Comparison of ENCODE assay signal across 11 cellular contexts in the genomic region with DNA sequence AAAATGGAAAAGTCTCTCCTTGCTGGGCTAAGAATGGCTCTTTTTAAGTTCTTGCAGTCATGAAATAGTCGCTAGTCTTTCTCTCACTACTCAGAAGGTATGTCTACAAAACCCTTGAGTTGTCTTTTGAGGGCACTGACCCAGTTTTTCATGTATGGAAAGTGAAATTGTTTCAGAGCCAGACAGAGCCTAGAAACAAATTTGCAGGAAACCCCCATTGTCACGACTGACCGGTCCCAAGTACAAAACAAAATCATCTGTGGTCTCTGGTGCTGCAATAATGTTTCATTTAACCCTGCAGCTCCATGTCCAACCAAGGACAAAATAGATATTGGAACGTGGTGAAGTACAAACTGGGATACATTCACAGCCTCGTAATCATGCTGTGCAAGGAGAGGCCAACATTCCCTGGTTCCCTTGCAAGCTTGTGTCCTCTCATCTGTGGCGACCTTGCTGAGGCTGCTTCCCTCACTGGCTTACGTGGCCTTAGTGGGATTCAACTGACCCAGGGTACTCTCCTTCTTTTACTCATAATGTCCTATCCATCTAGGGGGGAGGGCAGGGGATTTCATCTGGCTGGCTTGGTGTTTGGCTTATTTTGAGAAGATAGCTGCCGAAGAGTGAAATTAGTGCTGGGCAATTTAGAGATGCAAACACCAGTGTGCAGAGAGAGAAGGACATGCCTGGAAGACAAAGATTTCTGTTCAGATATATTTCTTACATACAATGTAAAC.
"Had no signal": no experiment of that assay in that cellular context is flagged by ENCODE, and none has a peak within 500 bp of the region (broad histone marks: within the 10 kb centered on the region; RNA-seq: fewer than 3 reads in every experiment).

No MANE protein-coding gene starts in this region.

- H3K27ac Mint-ChIP-seq: activated CD4-positive, alpha-beta memory T cell treated with anti-CD3 and anti-CD28 coated beads for 36 hours; activated naive CD8-positive, alpha-beta T cell treated with anti-CD3 and anti-CD28 coated beads for 36 hours; naive thymus-derived CD4-positive, alpha-beta T cell; stimulated activated memory B cell treated with anti-CD40 and anti-IgM and Interleukin-4, amounts not matched to agents 10 μg/mL and 1 μg/mL and 100 μg/mL, for 72 hours had no signal

- H3K27me3 ChIP-seq: transverse colon had no signal

- H3K9me3 ChIP-seq: transverse colon had no signal

- DNase-seq: activated CD4-positive, alpha-beta memory T cell treated with anti-CD3 and anti-CD28 coated beads for 36 hours; activated CD4-positive, alpha-beta T cell treated with anti-CD3 and anti-CD28 coated beads for 1 hour; activated gamma-delta T cell; activated naive CD8-positive, alpha-beta T cell treated with anti-CD3 and anti-CD28 coated beads for 36 hours; activated T-cell treated with anti-CD3 and anti-CD28 coated beads, Interleukin-2, amount 50 U/mL, for 48 hours; aorta; left cardiac atrium; naive thymus-derived CD4-positive, alpha-beta T cell; small intestine; transverse colon had no signal

- H3K4me3 Mint-ChIP-seq: activated CD4-positive, alpha-beta memory T cell treated with anti-CD3 and anti-CD28 coated beads for 36 hours; activated naive CD8-positive, alpha-beta T cell treated with anti-CD3 and anti-CD28 coated beads for 36 hours; naive thymus-derived CD4-positive, alpha-beta T cell; stimulated activated memory B cell treated with anti-CD40 and anti-IgM and Interleukin-4, amounts not matched to agents 10 μg/mL and 1 μg/mL and 100 μg/mL, for 72 hours had no signal

- ATAC-seq: left cardiac atrium; naive thymus-derived CD4-positive, alpha-beta T cell; stimulated activated memory B cell treated with anti-CD40 and anti-IgM and Interleukin-4, amounts not matched to agents 10 μg/mL and 1 μg/mL and 100 μg/mL, for 72 hours had no signal

- H3K27me3 Mint-ChIP-seq: activated CD4-positive, alpha-beta memory T cell treated with anti-CD3 and anti-CD28 coated beads for 36 hours; activated naive CD8-positive, alpha-beta T cell treated with anti-CD3 and anti-CD28 coated beads for 36 hours; stimulated activated memory B cell treated with anti-CD40 and anti-IgM and Interleukin-4, amounts not matched to agents 10 μg/mL and 1 μg/mL and 100 μg/mL, for 72 hours had no signal

- H3K4me3 ChIP-seq: transverse colon had no signal

- H3K9me3 Mint-ChIP-seq: activated CD4-positive, alpha-beta memory T cell treated with anti-CD3 and anti-CD28 coated beads for 36 hours; activated naive CD8-positive, alpha-beta T cell treated with anti-CD3 and anti-CD28 coated beads for 36 hours; naive thymus-derived CD4-positive, alpha-beta T cell; stimulated activated memory B cell treated with anti-CD40 and anti-IgM and Interleukin-4, amounts not matched to agents 10 μg/mL and 1 μg/mL and 100 μg/mL, for 72 hours had no signal

- H3K36me3 ChIP-seq: transverse colon had no signal

- H3K36me3 Mint-ChIP-seq: activated CD4-positive, alpha-beta memory T cell treated with anti-CD3 and anti-CD28 coated beads for 36 hours; activated naive CD8-positive, alpha-beta T cell treated with anti-CD3 and anti-CD28 coated beads for 36 hours; naive thymus-derived CD4-positive, alpha-beta T cell; stimulated activated memory B cell treated with anti-CD40 and anti-IgM and Interleukin-4, amounts not matched to agents 10 μg/mL and 1 μg/mL and 100 μg/mL, for 72 hours had no signal

- H3K4me1 Mint-ChIP-seq: activated naive CD8-positive, alpha-beta T cell treated with anti-CD3 and anti-CD28 coated beads for 36 hours; stimulated activated memory B cell treated with anti-CD40 and anti-IgM and Interleukin-4, amounts not matched to agents 10 μg/mL and 1 μg/mL and 100 μg/mL, for 72 hours had no signal
